ENCODE assay signal across 29 cellular contexts in the genomic region with DNA sequence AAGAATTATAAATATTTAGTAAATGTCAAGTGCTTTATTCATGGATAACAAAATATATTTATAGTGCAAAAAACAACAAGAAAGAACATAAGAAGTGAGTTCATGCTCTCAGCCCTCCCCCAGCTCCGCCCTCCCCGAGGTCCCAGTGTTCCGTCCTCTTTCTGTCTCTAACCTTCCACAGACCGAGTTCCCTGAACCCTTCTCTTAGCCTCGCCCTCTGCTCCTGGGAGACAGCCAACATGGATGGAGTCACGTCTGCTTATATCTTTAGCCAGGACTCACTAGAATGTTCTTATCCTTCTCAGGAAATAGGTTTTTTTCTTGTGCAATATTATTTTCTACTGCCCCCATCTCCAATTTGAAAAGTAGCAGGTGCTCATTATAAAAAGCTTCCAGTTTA. TPM values are rescaled to one million over a fixed set of nuclear protein-coding genes. Genes with fewer than 3 reads are reported as not detected.
DNase-seq lines count a peak whose midpoint lies in the region; ATAC-seq and TF ChIP-seq lines count a peak whose summit lies in the region.
"Had no signal": no experiment of that assay in that cellular context is flagged by ENCODE, and none has a peak within 500 bp of the region (broad histone marks: within the 10 kb centered on the region; RNA-seq: fewer than 3 reads in every experiment).

No MANE protein-coding gene starts in this region.

- H3K9ac ChIP-seq in colonic mucosa (ENCODE audit: low read depth in 2 of 2, low read length in 2 of 2), result no peak overlapping the region
- H3K9ac ChIP-seq: BLaER1 had no signal

- H3K9me3 ChIP-seq in colonic mucosa, result no peaks in the 10 kb centered on the region
- H3K9me3 ChIP-seq in psoas muscle, result no peaks in the 10 kb centered on the region
- H3K9me3 ChIP-seq: BLaER1, SJCRH30 had no signal

- H3K4me3 ChIP-seq in colonic mucosa (no peak overlapping the region), psoas muscle (no peak overlapping the region)
- H3K4me3 ChIP-seq: BLaER1, K562, SJCRH30 had no signal

- intact Hi-C loops in colonic mucosa (cut with DNase I) (no loop called here), psoas muscle (cut with DNase I) (no loop called here)

- H3K27me3 ChIP-seq in colonic mucosa, result no peaks in the 10 kb centered on the region
- no peaks in the 10 kb centered on the region for H3K27me3 ChIP-seq in psoas muscle (ENCODE audit: insufficient read depth in 3 of 3, low read length in 2 of 3)
- H3K27me3 ChIP-seq: BLaER1, SJCRH30 had no signal

- H3K36me3 ChIP-seq in colonic mucosa (no peaks in the 10 kb centered on the region), psoas muscle (ENCODE audit: insufficient read depth in 1 of 2, low read depth in 1 of 2) (no peaks in the 10 kb centered on the region)
- H3K36me3 ChIP-seq: BLaER1, SJCRH30 had no signal

- peak; percentile 1 for DNase-seq in M059J (ENCODE audit: low read depth)
- DNase-seq in colonic mucosa, result peak; percentile 48
- peak; percentile 10 for DNase-seq in iris pigment epithelial cell (ENCODE audit: low read depth)
- peak; percentile 31 to 64 for DNase-seq in psoas muscle
- no peak for DNase-seq in activated T-cell treated with anti-CD3 and anti-CD28 coated beads, Interleukin-2, amount 50 U/mL, for 48 hours
- no peak for DNase-seq in occipital lobe (lab: John Stamatoyannopoulos, UW)
- DNase-seq in H4 (ENCODE audit: low spot score), result no peak
- DNase-seq: activated CD8-positive, alpha-beta T cell treated with anti-CD3 and anti-CD28 coated beads, Interleukin-2, amount 10 ng/mL, durations not matched to agents 7 days and 5 days; activated gamma-delta T cell; activated naive CD8-positive, alpha-beta T cell treated with anti-CD3 and anti-CD28 coated beads, Interleukin-2, amount 50 U/mL, for 24 hours; activated T-cell treated with anti-CD3 and anti-CD28 coated beads for 4 hours; COR-L47; DND-41; GOT3; kidney glomerular epithelial cell; natural killer cell; NCI-H1436; NCI-H510A treated with DMSO at 0.1 percent for 48 hours; SJCRH30; stimulated activated CD4-positive, alpha-beta T cell treated with anti-CD3 and anti-CD28 coated beads, Interleukin-1b, Interleukin-23, amount 100 ng/mL, for 48 hours; substantia nigra; T-cell had no signal

- H3K4me1 ChIP-seq in colonic mucosa (no peaks in the 10 kb centered on the region), psoas muscle (peaks cover 10% of the 10 kb centered on the region)
- H3K4me1 ChIP-seq: SJCRH30 had no signal

- H3K27ac ChIP-seq in colonic mucosa (no peak overlapping the region), psoas muscle (no peak overlapping the region)
- H3K27ac ChIP-seq: BLaER1, SJCRH30 had no signal

- 13 to 23% (median 19%) methylated on average over 6 of the region's 6 CpGs for WGBS in psoas muscle, 3 donors

- TF ChIP-seq CTCF in colonic mucosa (IDR thresholded peaks at IDR 0.05), result no peak
- no peak for TF ChIP-seq CTCF in psoas muscle (IDR thresholded peaks at IDR 0.05)

- ATAC-seq in psoas muscle (peak in 2 of 4 donors; percentile 83 to 87), HG03460 (IDR thresholded peaks at IDR 0.05; ENCODE audit: unreplicated experiment) (no peak)
- ATAC-seq: activated CD8-positive, alpha-beta T cell treated with anti-CD3 and anti-CD28 coated beads, Interleukin-2, amount 10 ng/mL, durations not matched to agents 7 days and 5 days; activated naive CD8-positive, alpha-beta T cell treated with anti-CD3 and anti-CD28 coated beads, Interleukin-2, amount 50 U/mL, for 24 hours; K562; natural killer cell; Panc1; T-cell had no signal

RNA-seq across cellular contexts. Expression of a gene that starts 40.1 kb away (rescaled TPM):
- not detected in 2 replicates for total RNA-seq in M059J (2014; rRNA removed; shearing (Covaris generic))
- total RNA-seq in colonic mucosa (not detected), psoas muscle (under 1 TPM in 1 of 4 donors, not detected in 3; 0.36 TPM), occipital lobe (not detected)
- polyA plus RNA-seq in psoas muscle, result not detected
- total RNA-seq in H4 (2014; rRNA removed; shearing (Covaris generic)), result not detected in 2 replicates
- total RNA-seq: activated CD8-positive, alpha-beta T cell treated with anti-CD3 and anti-CD28 coated beads, Interleukin-2, amount 10 ng/mL, durations not matched to agents 7 days and 5 days; glomerular endothelial cell; K562; natural killer cell; SJCRH30; skeletal muscle tissue; T-cell; urinary bladder had no signal
- polyA plus RNA-seq: K562, urinary bladder had no signal

Comparison
In these comparisons a context has a peak if more than half of its experiments do, and no peak if none do; other contexts are left out.
1. DNase-seq: peak in M059J (single experiment), colonic mucosa (single experiment), iris pigment epithelial cell (single experiment) and psoas muscle (2 of 2); none in activated T-cell treated with anti-CD3 and anti-CD28 coated beads, Interleukin-2, amount 50 U/mL, for 48 hours (0 of 2), occipital lobe (single experiment) and H4 (single experiment).